ENCODE assay signal across 10 cellular contexts in the genomic region with DNA sequence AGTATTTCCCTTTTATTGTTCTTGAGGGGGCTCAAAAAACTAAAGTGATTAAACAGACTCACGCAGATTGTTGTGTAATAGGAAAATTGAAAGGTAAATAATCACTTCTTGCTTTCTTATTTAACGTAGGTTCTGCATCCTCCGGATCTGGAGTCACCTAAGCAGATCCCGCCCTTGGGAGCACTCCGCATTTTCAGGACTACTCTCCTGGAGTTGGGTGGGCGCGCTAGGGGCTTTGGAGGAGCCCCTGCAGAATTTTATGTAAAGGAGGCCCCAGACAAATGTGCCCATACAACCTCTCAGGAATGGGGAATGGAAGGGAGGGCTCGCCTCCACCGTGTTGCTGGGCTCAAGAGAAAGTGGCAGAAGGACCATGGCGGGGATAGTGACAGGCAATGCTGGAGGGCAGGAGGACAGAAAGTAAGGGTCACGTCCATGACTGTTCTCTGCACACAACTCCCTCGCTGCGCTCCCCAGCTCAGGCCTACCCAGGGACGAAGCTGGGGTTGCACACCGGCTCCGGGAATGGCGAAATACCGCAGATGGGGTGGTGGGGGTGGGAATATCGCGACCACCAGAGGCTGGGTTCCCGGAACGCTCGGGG. TPM values are rescaled to one million over a fixed set of nuclear protein-coding genes. Genes with fewer than 3 reads are reported as not detected.
DNase-seq lines count a peak whose midpoint lies in the region; ATAC-seq and TF ChIP-seq lines count a peak whose summit lies in the region.
"Had no signal": no experiment of that assay in that cellular context is flagged by ENCODE, and none has a peak within 500 bp of the region (broad histone marks: within the 10 kb centered on the region; RNA-seq: fewer than 3 reads in every experiment).

No MANE protein-coding gene starts in this region.

- peaks cover 0 to 3% of the 10 kb centered on the region in 2 donors for H3K9me3 Mint-ChIP-seq in activated T-cell treated with anti-CD3 and anti-CD28 coated beads, Interleukin-2, amount 50 U/mL, for 72 hours
- H3K9me3 Mint-ChIP-seq in activated T-cell treated with anti-CD3 and anti-CD28 coated beads, Interleukin-2, amount 50 U/mL, for 4 hours, result no peaks in the 10 kb centered on the region

- H3K4me1 Mint-ChIP-seq in activated T-cell treated with anti-CD3 and anti-CD28 coated beads, Interleukin-2, amount 50 U/mL, for 72 hours (ENCODE audit: low read depth), result peaks cover 64% of the 10 kb centered on the region
- peaks cover 41% of the 10 kb centered on the region for H3K4me1 Mint-ChIP-seq in activated T-cell treated with anti-CD3 and anti-CD28 coated beads, Interleukin-2, amount 50 U/mL, for 4 hours (ENCODE audit: low read depth)

- H3K27ac ChIP-seq in muscle layer of duodenum (ENCODE audit: low read length) (no peak overlapping the region), upper lobe of left lung (peak overlapping the region; percentile 67 to 86 (median 82))
- H3K27ac ChIP-seq: BLaER1, SK-N-MC had no signal

- no peak for TF ChIP-seq POLR2A in upper lobe of left lung (IDR thresholded peaks at IDR 0.05)

- peak overlapping the region; percentile 67 to 83 for H3K4me3 Mint-ChIP-seq in activated T-cell treated with anti-CD3 and anti-CD28 coated beads, Interleukin-2, amount 50 U/mL, for 72 hours
- no peak overlapping the region for H3K4me3 Mint-ChIP-seq in activated T-cell treated with anti-CD3 and anti-CD28 coated beads, Interleukin-2, amount 50 U/mL, for 4 hours

- H3K9me3 ChIP-seq in muscle layer of duodenum (ENCODE audit: control insufficient read depth in 1 of 2, low read length in 2 of 2) (no peaks in the 10 kb centered on the region), upper lobe of left lung (no peaks in the 10 kb centered on the region)
- H3K9me3 ChIP-seq: BLaER1 had no signal

- H3K36me3 Mint-ChIP-seq in activated T-cell treated with anti-CD3 and anti-CD28 coated beads, Interleukin-2, amount 50 U/mL, for 72 hours (ENCODE audit: insufficient read depth in 2 of 2), result peaks cover 0 to 2% of the 10 kb centered on the region in 2 donors
- no peaks in the 10 kb centered on the region for H3K36me3 Mint-ChIP-seq in activated T-cell treated with anti-CD3 and anti-CD28 coated beads, Interleukin-2, amount 50 U/mL, for 4 hours (ENCODE audit: insufficient read depth)

- H3K27me3 ChIP-seq in muscle layer of duodenum (ENCODE audit: low read depth, low read length) (no peaks in the 10 kb centered on the region), upper lobe of left lung (no peaks in the 10 kb centered on the region)

- no peak for TF ChIP-seq CTCF in upper lobe of left lung (IDR thresholded peaks at IDR 0.05)

- no peak for DNase-seq in activated T-cell treated with anti-CD3 and anti-CD28 coated beads, Interleukin-2, amount 50 U/mL, for 72 hours
- no peak for DNase-seq in activated T-cell treated with anti-CD3 and anti-CD28 coated beads, Interleukin-2, amount 50 U/mL, for 4 hours
- no peak for DNase-seq in upper lobe of left lung
- DNase-seq in cortex of kidney (lab: John Stamatoyannopoulos, UW), result no peak
- DNase-seq in D341Med (ENCODE audit: low spot score), result no peak

- TF ChIP-seq EP300 in upper lobe of left lung (IDR thresholded peaks at IDR 0.05), result peak in 1 of 4 donors; percentile 8

- no peaks in the 10 kb centered on the region for H3K36me3 ChIP-seq in muscle layer of duodenum (ENCODE audit: control insufficient read depth in 1 of 2, insufficient read depth in 2 of 2, low read length in 2 of 2)
- H3K36me3 ChIP-seq in upper lobe of left lung, result no peaks in the 10 kb centered on the region
- H3K36me3 ChIP-seq: BLaER1 had no signal

- H3K4me3 ChIP-seq in muscle layer of duodenum (ENCODE audit: low read depth in 1 of 2, low read length in 2 of 2), result peak overlapping the region; percentile 55 to 71
- H3K4me3 ChIP-seq in upper lobe of left lung, result peak overlapping the region in 3 of 4 donors; percentile 48 to 55 (median 52)
- H3K4me3 ChIP-seq: BLaER1, SK-N-MC had no signal

- H3K27ac Mint-ChIP-seq in activated T-cell treated with anti-CD3 and anti-CD28 coated beads, Interleukin-2, amount 50 U/mL, for 72 hours, result no peak overlapping the region

- ATAC-seq in activated T-cell treated with anti-CD3 and anti-CD28 coated beads, Interleukin-2, amount 50 U/mL, for 72 hours (replicated peaks in 1 of 2), result no peak
- ATAC-seq in activated T-cell treated with anti-CD3 and anti-CD28 coated beads, Interleukin-2, amount 50 U/mL, for 4 hours, result no peak
- ATAC-seq in esophagus mucosa, result peak; percentile 9
- peak; percentile 19 to 25 for ATAC-seq in upper lobe of left lung (ENCODE audit: low FRiP score in 2 of 2)
- ATAC-seq in HG03571 (IDR thresholded peaks at IDR 0.05; ENCODE audit: unreplicated experiment), result no peak

- 32 to 45% methylated on average over 23 of the region's 23 CpGs for WGBS in upper lobe of left lung, 2 donors

- no peaks in the 10 kb centered on the region for H3K27me3 Mint-ChIP-seq in activated T-cell treated with anti-CD3 and anti-CD28 coated beads, Interleukin-2, amount 50 U/mL, for 72 hours (ENCODE audit: low read depth)
- H3K27me3 Mint-ChIP-seq in activated T-cell treated with anti-CD3 and anti-CD28 coated beads, Interleukin-2, amount 50 U/mL, for 4 hours (ENCODE audit: low read depth), result peaks cover 21% of the 10 kb centered on the region

- peaks cover 0 to 13% of the 10 kb centered on the region in 2 donors for H3K4me1 ChIP-seq in muscle layer of duodenum (ENCODE audit: control insufficient read depth in 1 of 2, insufficient read depth in 2 of 2, low read length in 2 of 2)
- peaks cover 8 to 16% (median 14%) of the 10 kb centered on the region in 4 donors for H3K4me1 ChIP-seq in upper lobe of left lung

RNA-seq across cellular contexts. Expression of a gene that starts 8.3 kb away (rescaled TPM):
- 100 to 1,000 TPM; 391 to 529 TPM for total RNA-seq in activated T-cell treated with anti-CD3 and anti-CD28 coated beads, Interleukin-2, amount 50 U/mL, for 72 hours
- total RNA-seq in activated T-cell treated with anti-CD3 and anti-CD28 coated beads, Interleukin-2, amount 50 U/mL, for 4 hours, result 100 to 1,000 TPM; 186 to 438 (median 301) TPM
- 220 TPM for total RNA-seq in esophagus mucosa
- total RNA-seq in upper lobe of left lung, result 100 to 1,000 TPM; 137 to 552 (median 338) TPM

RNA-seq across cellular contexts. Expression of a gene that starts 8.9 kb away (rescaled TPM):
- 100 to 1,000 TPM in 1 of 2 donors, 10 to 100 TPM in 1; 94.7 to 204 TPM for total RNA-seq in activated T-cell treated with anti-CD3 and anti-CD28 coated beads, Interleukin-2, amount 50 U/mL, for 72 hours
- total RNA-seq in activated T-cell treated with anti-CD3 and anti-CD28 coated beads, Interleukin-2, amount 50 U/mL, for 4 hours, result 100 to 1,000 TPM in 1 of 3 donors, 10 to 100 TPM in 2; 49.1 to 122 (median 71.4) TPM
- total RNA-seq in esophagus mucosa (98.8 TPM), upper lobe of left lung (100 to 1,000 TPM in 5 of 6 donors, 10 to 100 TPM in 1; 72.3 to 546 (median 187) TPM)

RNA-seq across cellular contexts. Expression of a gene that starts 15.7 kb away (rescaled TPM):
- total RNA-seq in activated T-cell treated with anti-CD3 and anti-CD28 coated beads, Interleukin-2, amount 50 U/mL, for 72 hours, result under 1 TPM in 1 of 2 donors, not detected in 1; 0.91 TPM
- under 1 TPM in 1 of 3 donors, not detected in 2; 0.48 TPM for total RNA-seq in activated T-cell treated with anti-CD3 and anti-CD28 coated beads, Interleukin-2, amount 50 U/mL, for 4 hours
- total RNA-seq in esophagus mucosa, result 2.0 TPM
- 100 to 1,000 TPM in 1 of 6 donors, 10 to 100 TPM in 4, 1 to 10 TPM in 1; 8.4 to 194 (median 37.0) TPM for total RNA-seq in upper lobe of left lung

RNA-seq across cellular contexts. Expression of a gene that starts 21.8 kb away (rescaled TPM):
- total RNA-seq in activated T-cell treated with anti-CD3 and anti-CD28 coated beads, Interleukin-2, amount 50 U/mL, for 72 hours, result 1 to 10 TPM in 1 of 2 donors, under 1 TPM in 1; 0.74 to 1.5 TPM
- total RNA-seq in activated T-cell treated with anti-CD3 and anti-CD28 coated beads, Interleukin-2, amount 50 U/mL, for 4 hours, result not detected
- total RNA-seq in esophagus mucosa (2.9 TPM), upper lobe of left lung (10 to 100 TPM in 4 of 6 donors, 1 to 10 TPM in 1, not detected in 1; 5.4 to 59.1 (median 13.4) TPM)

RNA-seq across cellular contexts. Expression of a gene that starts 27.4 kb away (rescaled TPM):
- 1 to 10 TPM; 3.9 to 6.8 TPM for total RNA-seq in activated T-cell treated with anti-CD3 and anti-CD28 coated beads, Interleukin-2, amount 50 U/mL, for 72 hours
- total RNA-seq in activated T-cell treated with anti-CD3 and anti-CD28 coated beads, Interleukin-2, amount 50 U/mL, for 4 hours, result under 1 TPM in 1 of 3 donors, not detected in 2; 0.35 TPM
- total RNA-seq in esophagus mucosa, result not detected
- 1 to 10 TPM in 2 of 6 donors, not detected in 4; 1.4 to 1.5 TPM for total RNA-seq in upper lobe of left lung

Comparison
In these comparisons a context has a peak if more than half of its experiments do, and no peak if none do; other contexts are left out.
1. ATAC-seq: peak in esophagus mucosa (single experiment) and upper lobe of left lung (2 of 2); none in activated T-cell treated with anti-CD3 and anti-CD28 coated beads, Interleukin-2, amount 50 U/mL, for 72 hours (0 of 2), activated T-cell treated with anti-CD3 and anti-CD28 coated beads, Interleukin-2, amount 50 U/mL, for 4 hours (0 of 2) and HG03571 (single experiment).